8 cellular contexts compared by ENCODE assay signal in the genomic region with DNA sequence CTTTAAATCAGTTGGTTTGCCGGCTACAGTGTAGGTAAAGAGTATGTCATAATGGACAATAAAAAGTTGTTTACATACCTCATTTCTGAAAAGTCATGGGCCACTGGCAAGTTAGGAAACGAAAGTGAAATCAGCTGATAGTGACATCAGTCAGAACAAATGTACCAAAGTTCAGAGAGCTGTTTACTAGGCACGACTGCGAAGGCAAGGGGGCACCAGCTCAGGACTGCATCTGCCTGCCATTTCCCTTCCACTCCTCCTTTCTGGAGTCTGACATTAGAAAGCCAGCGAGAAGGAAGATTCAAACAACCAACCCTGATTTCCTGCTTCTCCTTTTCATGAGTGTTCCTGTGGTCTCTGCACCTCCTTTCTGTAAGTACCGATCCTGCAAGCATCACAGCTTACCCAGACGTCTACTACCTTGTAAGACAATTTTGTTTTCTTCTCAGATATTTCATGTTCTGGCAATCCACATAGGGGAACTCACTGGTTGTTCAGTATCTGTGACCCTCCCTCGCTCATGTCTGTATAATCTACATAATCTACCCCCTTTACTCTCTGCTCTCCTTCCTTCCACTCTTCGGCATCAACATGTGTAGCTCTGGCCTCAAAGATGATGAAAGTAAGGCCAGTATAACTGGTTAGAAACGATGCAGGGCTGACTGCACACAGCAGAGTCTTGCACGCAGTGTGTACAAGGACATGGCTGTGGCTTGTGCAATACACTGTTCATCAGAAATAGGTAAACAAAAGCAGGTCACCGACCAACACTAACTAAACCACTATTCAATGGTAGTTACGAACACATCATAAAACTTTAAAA. TPM values are rescaled to one million over a fixed set of nuclear protein-coding genes. Genes with fewer than 3 reads are reported as not detected.
DNase-seq lines count a peak whose midpoint lies in the region; ATAC-seq and TF ChIP-seq lines count a peak whose summit lies in the region.

A gene (plus strand): TSS at position 174 of the 823 bp plus-strand sequence. CDS start 16,370 bp downstream, outside the sequence.

- peak within 1 kb of the TSS; percentile 84 for H3K27ac Mint-ChIP-seq in HFFc6
- peak within 1 kb of the TSS; percentile 97 for H3K27ac Mint-ChIP-seq in activated T-helper 2 cell treated with anti-CD3 and anti-CD28 coated beads, Interferon-gamma antibody, Interleukin-2, Interleukin-4, amounts not matched to agents 10 μg/mL and 5 μg/mL and 100 μg/mL, durations not matched to agents 14 hours and 24 hours and 36 hours

- H3K4me3 Mint-ChIP-seq in HFFc6 = peak within 1 kb of the TSS; percentile 91
- peak within 1 kb of the TSS; percentile 86 for H3K4me3 Mint-ChIP-seq in activated T-helper 2 cell treated with anti-CD3 and anti-CD28 coated beads, Interferon-gamma antibody, Interleukin-2, Interleukin-4, amounts not matched to agents 10 μg/mL and 5 μg/mL and 100 μg/mL, durations not matched to agents 14 hours and 24 hours and 36 hours (ENCODE audit: low read depth)

- peak; percentile 52 for ATAC-seq in GM18499 (IDR thresholded peaks at IDR 0.05; ENCODE audit: insufficient read depth, unreplicated experiment)
- peak; percentile 81 to 84 for ATAC-seq in gastrocnemius medialis

- H3K4me1 ChIP-seq in gastrocnemius medialis = peaks cover 45 to 47% of the 10 kb centered on the region in 2 donors

- peak within 1 kb of the TSS; percentile 74 to 79 (median 78) for H3K4me3 ChIP-seq in gastrocnemius medialis

- peaks cover 5% of the 10 kb centered on the region; the same call in 1 of the 2 replicates for H3K36me3 Mint-ChIP-seq in HFFc6 (ENCODE audit: low read depth)
- H3K36me3 Mint-ChIP-seq in activated T-helper 2 cell treated with anti-CD3 and anti-CD28 coated beads, Interferon-gamma antibody, Interleukin-2, Interleukin-4, amounts not matched to agents 10 μg/mL and 5 μg/mL and 100 μg/mL, durations not matched to agents 14 hours and 24 hours and 36 hours (ENCODE audit: low read depth) = peaks cover 29% of the 10 kb centered on the region

- H3K4me1 Mint-ChIP-seq in HFFc6 (ENCODE audit: low read depth) = peaks cover 43% of the 10 kb centered on the region
- peaks cover 65% of the 10 kb centered on the region for H3K4me1 Mint-ChIP-seq in activated T-helper 2 cell treated with anti-CD3 and anti-CD28 coated beads, Interferon-gamma antibody, Interleukin-2, Interleukin-4, amounts not matched to agents 10 μg/mL and 5 μg/mL and 100 μg/mL, durations not matched to agents 14 hours and 24 hours and 36 hours (ENCODE audit: low read depth)

- in situ Hi-C loops in gastrocnemius medialis (cut with MboI; ENCODE audit: low sequenced_read_pairs in 4 of 4) = no loop called here

- H3K36me3 ChIP-seq in gastrocnemius medialis = peaks cover 0 to 16% of the 10 kb centered on the region in 2 donors

- intact Hi-C loops in activated T-helper 2 cell treated with anti-CD3 and anti-CD28 coated beads, Interferon-gamma antibody, Interleukin-2, Interleukin-4, amounts not matched to agents 10 μg/mL and 5 μg/mL and 100 μg/mL, durations not matched to agents 14 hours and 24 hours and 36 hours (cut with micrococcal nuclease) = loop anchor here (1.0 to 5.0 kb wide), 7 partner anchors 22 to 516 kb away; a partner anchor contains a TSS
- intact Hi-C loops in gastrocnemius medialis (cut with DNase I; ENCODE audit: low total_unique reads) = loop anchor here (1.0 to 10.0 kb wide), 6 partner anchors 22 to 1896 kb away; a partner anchor contains a TSS

- H3K27me3 Mint-ChIP-seq in HFFc6 (ENCODE audit: insufficient read depth) = no peaks in the 10 kb centered on the region; the same call in none of the 2 replicates
- no peaks in the 10 kb centered on the region for H3K27me3 Mint-ChIP-seq in activated T-helper 2 cell treated with anti-CD3 and anti-CD28 coated beads, Interferon-gamma antibody, Interleukin-2, Interleukin-4, amounts not matched to agents 10 μg/mL and 5 μg/mL and 100 μg/mL, durations not matched to agents 14 hours and 24 hours and 36 hours (ENCODE audit: low read depth)

- no peaks in the 10 kb centered on the region for H3K9me3 ChIP-seq in gastrocnemius medialis

- DNase-seq in HFFc6 = peak; percentile 48
- DNase-seq in NCI-H774 (lab: John Stamatoyannopoulos, UW) = peak; percentile 34
- peak; percentile 63 for DNase-seq in activated T-helper 2 cell treated with anti-CD3 and anti-CD28 coated beads, Interferon-gamma antibody, Interleukin-2, Interleukin-4, amounts not matched to agents 10 μg/mL and 5 μg/mL and 100 μg/mL, durations not matched to agents 14 hours and 24 hours and 36 hours (ENCODE audit: low spot score)
- no peak for DNase-seq in glomerular endothelial cell (ENCODE audit: extremely low read depth, low read depth, low spot score)
- peak; percentile 73 to 80 for DNase-seq in gastrocnemius medialis
- no peak for DNase-seq in COLO668 (lab: John Stamatoyannopoulos, UW; ENCODE audit: unreplicated experiment)
- no peak for DNase-seq in DMS114 treated with DMSO at 0.1 percent for 48 hours (lab: John Stamatoyannopoulos, UW; ENCODE audit: unreplicated experiment)

- TF ChIP-seq CTCF in HFFc6 (IDR thresholded peaks at IDR 0.05) = no peak
- peak in 1 of 5 experiments; percentile 15 for TF ChIP-seq CTCF in gastrocnemius medialis (IDR thresholded peaks at IDR 0.05 in 4 of 5, conservative IDR thresholded peaks at IDR 0.05 in 1 of 5)

- H3K27ac ChIP-seq in gastrocnemius medialis = peak within 1 kb of the TSS; percentile 96 to 99 (median 98)

- H3K27me3 ChIP-seq in gastrocnemius medialis = no peaks in the 10 kb centered on the region

- peak; percentile 93 to 97 for TF ChIP-seq POLR2A in gastrocnemius medialis (IDR thresholded peaks at IDR 0.05)

- no peaks in the 10 kb centered on the region for H3K9me3 Mint-ChIP-seq in HFFc6
- peaks cover 5% of the 10 kb centered on the region for H3K9me3 Mint-ChIP-seq in activated T-helper 2 cell treated with anti-CD3 and anti-CD28 coated beads, Interferon-gamma antibody, Interleukin-2, Interleukin-4, amounts not matched to agents 10 μg/mL and 5 μg/mL and 100 μg/mL, durations not matched to agents 14 hours and 24 hours and 36 hours

RNA-seq across cellular contexts. Expression of the gene that starts here (rescaled TPM):
- total RNA-seq in HFFc6 (2021; fragmentation: NEBNext Ultra II Directional; extraction: Animal tissue kit (Norgen Biotek cat#: 25700)) = 1 to 10 TPM in 4 of 6 experiments, under 1 TPM in 2; 0.47 to 2.2 (median 1.6) TPM
- total RNA-seq in activated T-helper 2 cell treated with anti-CD3 and anti-CD28 coated beads, Interferon-gamma antibody, Interleukin-2, Interleukin-4, amounts not matched to agents 10 μg/mL and 5 μg/mL and 100 μg/mL, durations not matched to agents 14 hours and 24 hours and 36 hours = 3.0 and 4.8 TPM in 2 replicates
- total RNA-seq in glomerular endothelial cell = 11.7 and 42.1 TPM in 2 replicates
- total RNA-seq in gastrocnemius medialis = 100 to 1,000 TPM; 116 to 179 (median 145) TPM

Comparison
In these comparisons a context has a peak if more than half of its experiments do, and no peak if none do; other contexts are left out.
1. DNase-seq: peak in HFFc6 (single experiment), NCI-H774 (single experiment), activated T-helper 2 cell treated with anti-CD3 and anti-CD28 coated beads, Interferon-gamma antibody, Interleukin-2, Interleukin-4, amounts not matched to agents 10 μg/mL and 5 μg/mL and 100 μg/mL, durations not matched to agents 14 hours and 24 hours and 36 hours (single experiment) and gastrocnemius medialis (2 of 2); none in glomerular endothelial cell (single experiment), COLO668 (single experiment) and DMS114 treated with DMSO at 0.1 percent for 48 hours (single experiment).